10 cellular contexts compared by ENCODE assay signal in genomic region chr22:20748820-20749428, GRCh38.
DNase-seq lines count a peak whose midpoint lies in the region; ATAC-seq, FAIRE-seq and TF ChIP-seq lines count a peak whose summit lies in the region.
"Had no signal": no experiment of that assay in that cellular context is flagged by ENCODE, and none has a peak within 500 bp of the region (broad histone marks: within the 10 kb centered on the region; RNA-seq: fewer than 3 reads in every experiment).

No MANE protein-coding gene starts in this region.

- peak; percentile 64 for ATAC-seq in GM21390 (IDR thresholded peaks at IDR 0.05; ENCODE audit: unreplicated experiment)
- ATAC-seq in HG03571 (IDR thresholded peaks at IDR 0.05; ENCODE audit: unreplicated experiment) = peak; percentile 39
- ATAC-seq: Panc1 had no signal

- TF ChIP-seq CTCF in GM12865 (IDR thresholded peaks at IDR 0.05; ENCODE audit: insufficient read depth, low read depth, low read length, missing control alignments) = no peak

- no peak overlapping the region for H3K4me3 ChIP-seq in GM12865 (ENCODE audit: low read depth, low read length)

- no peak for TF ChIP-seq POLR2A in H54 (IDR thresholded peaks at IDR 0.05; ENCODE audit: low read depth, low read length)

- FAIRE-seq in H54 (lab: Jason Lieb, UNC) = no peak
- FAIRE-seq: bronchial epithelial cell had no signal

- DNase-seq in GM12865 (ENCODE audit: low read depth) (peak; percentile 90), iris pigment epithelial cell (ENCODE audit: low read depth) (peak; percentile 26), medulla oblongata (ENCODE audit: extremely low spot score) (no peak), AML-193 (lab: John Stamatoyannopoulos, UW) (no peak), H54 (ENCODE audit: insufficient read length, low spot score) (no peak), DMS53 treated with DMSO at 0.1 percent for 48 hours (lab: John Stamatoyannopoulos, UW; ENCODE audit: unreplicated experiment) (no peak)

Comparison
In these comparisons a context has a peak if more than half of its experiments do, and no peak if none do; other contexts are left out.
1. DNase-seq: peak in GM12865 (single experiment) and iris pigment epithelial cell (single experiment); none in medulla oblongata (single experiment), AML-193 (0 of 2), H54 (single experiment) and DMS53 treated with DMSO at 0.1 percent for 48 hours (single experiment).